In the genomic region with DNA sequence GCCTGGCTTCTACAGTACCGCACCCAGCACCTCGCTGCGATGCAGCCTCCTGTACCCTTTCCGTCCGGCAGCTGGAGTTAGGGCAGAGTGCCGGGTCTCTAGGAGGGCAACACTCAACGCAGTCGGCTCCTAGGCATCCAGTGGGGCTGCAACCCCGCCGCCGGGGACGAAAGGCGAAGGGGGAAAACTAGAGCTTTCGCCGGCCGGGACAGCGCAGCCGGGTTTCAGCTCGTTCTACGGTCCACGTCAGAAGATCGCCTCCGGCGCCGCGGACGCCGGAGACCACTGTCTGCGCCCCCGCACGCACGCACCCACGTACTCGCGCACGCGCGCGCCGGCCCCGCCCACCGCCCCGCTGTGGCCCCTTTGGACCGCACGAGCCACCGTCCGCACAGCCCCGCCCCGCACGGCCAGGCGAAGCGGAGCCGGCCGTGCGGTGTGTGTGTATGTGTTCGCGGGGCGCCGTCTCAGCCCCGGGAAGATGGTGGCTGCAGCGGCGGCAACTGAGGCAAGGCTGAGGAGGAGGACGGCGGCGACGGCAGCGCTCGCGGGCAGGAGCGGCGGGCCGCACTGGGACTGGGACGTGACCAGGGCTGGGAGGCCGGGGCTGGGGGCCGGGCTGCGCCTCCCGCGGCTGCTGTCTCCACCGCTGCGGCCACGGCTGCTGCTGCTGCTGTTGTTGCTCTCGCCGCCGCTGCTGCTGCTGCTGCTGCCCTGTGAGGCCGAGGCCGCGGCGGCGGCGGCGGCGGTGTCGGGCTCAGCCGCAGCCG, we compare ENCODE assay signal across 8 cellular contexts. TPM values are rescaled to one million over a fixed set of nuclear protein-coding genes. Genes with fewer than 3 reads are reported as not detected.
DNase-seq lines count a peak whose midpoint lies in the region; ATAC-seq and TF ChIP-seq lines count a peak whose summit lies in the region.

A gene (plus strand): TSS at position 392 of the 770 bp plus-strand sequence. CDS start 90 bp downstream, at position 482.

- H3K9me3 ChIP-seq in ascending aorta, result no peaks in the 10 kb centered on the region
- H3K9me3 ChIP-seq in right atrium auricular region, result no peaks in the 10 kb centered on the region

- in situ Hi-C loops in GM13977 (cut with MboI; ENCODE audit: low pct_unique_long_range_greater_than_20kb, low sequenced_read_pairs, unreplicated experiment), result no loop called here

- peaks cover 12 to 23% of the 10 kb centered on the region in 2 donors for H3K4me1 ChIP-seq in ascending aorta
- peaks cover 0 to 36% of the 10 kb centered on the region in 2 donors for H3K4me1 ChIP-seq in right atrium auricular region
- peaks cover 5% of the 10 kb centered on the region for H3K4me1 ChIP-seq in urinary bladder (ENCODE audit: insufficient read depth)

- H3K4me3 ChIP-seq in ascending aorta (peak within 1 kb of the TSS; percentile 93 to 99), right atrium auricular region (peak within 1 kb of the TSS; percentile 95 to 99), urinary bladder (ENCODE audit: low read depth, low read length) (peak within 1 kb of the TSS; percentile 89)

- H3K4me3 Mint-ChIP-seq in T-helper 2 cell treated with Interferon-gamma antibody and Interleukin-4, amounts not matched to agents 5 μg/mL and 100 μg/mL, for 36 hours, result peak within 1 kb of the TSS; percentile 90

- DNase-seq in GM13977 (ENCODE audit: low spot score), result peak; percentile 98
- peak; percentile 91 for DNase-seq in NCI-H146 (lab: John Stamatoyannopoulos, UW)
- peak; percentile 93 for DNase-seq in T-helper 2 cell treated with Interferon-gamma antibody and Interleukin-4, amounts not matched to agents 5 μg/mL and 100 μg/mL, for 36 hours (ENCODE audit: low spot score)
- DNase-seq in ascending aorta (ENCODE audit: low spot score in 2 of 2), result peak; percentile 55 to 94
- DNase-seq in right atrium auricular region (ENCODE audit: low spot score), result peak; percentile 84
- peak; percentile 69 for DNase-seq in pulmonary artery endothelial cell (ENCODE audit: low read depth, low spot score)

- peaks cover 11% of the 10 kb centered on the region for H3K27me3 Mint-ChIP-seq in T-helper 2 cell treated with Interferon-gamma antibody and Interleukin-4, amounts not matched to agents 5 μg/mL and 100 μg/mL, for 36 hours (ENCODE audit: low read depth)

- TF ChIP-seq CTCF in GM13977 (IDR thresholded peaks at IDR 0.05; ENCODE audit: extremely low read depth, insufficient read depth, missing control alignments) (no peak), ascending aorta (IDR thresholded peaks at IDR 0.05) (no peak), right atrium auricular region (IDR thresholded peaks at IDR 0.05) (peak in 1 of 2 donors; percentile 10)

- H3K36me3 Mint-ChIP-seq in T-helper 2 cell treated with Interferon-gamma antibody and Interleukin-4, amounts not matched to agents 5 μg/mL and 100 μg/mL, for 36 hours (ENCODE audit: low read depth), result no peaks in the 10 kb centered on the region

- ATAC-seq in HG02763 (IDR thresholded peaks at IDR 0.05; ENCODE audit: unreplicated experiment), result peak; percentile 79

- H3K36me3 ChIP-seq in ascending aorta, result no peaks in the 10 kb centered on the region
- no peaks in the 10 kb centered on the region for H3K36me3 ChIP-seq in right atrium auricular region
- H3K36me3 ChIP-seq in urinary bladder (ENCODE audit: insufficient read depth), result no peaks in the 10 kb centered on the region

- peaks cover 25% of the 10 kb centered on the region for H3K4me1 Mint-ChIP-seq in T-helper 2 cell treated with Interferon-gamma antibody and Interleukin-4, amounts not matched to agents 5 μg/mL and 100 μg/mL, for 36 hours (ENCODE audit: low read depth)

- H3K27me3 ChIP-seq in ascending aorta (no peaks in the 10 kb centered on the region), right atrium auricular region (no peaks in the 10 kb centered on the region)

- H3K27ac ChIP-seq in ascending aorta (peak within 1 kb of the TSS; percentile 70 to 85), right atrium auricular region (peak within 1 kb of the TSS; percentile 85 to 91), urinary bladder (ENCODE audit: low read depth) (peak within 1 kb of the TSS; percentile 40)

- H3K9me3 Mint-ChIP-seq in T-helper 2 cell treated with Interferon-gamma antibody and Interleukin-4, amounts not matched to agents 5 μg/mL and 100 μg/mL, for 36 hours, result no peaks in the 10 kb centered on the region

- H3K27ac Mint-ChIP-seq in T-helper 2 cell treated with Interferon-gamma antibody and Interleukin-4, amounts not matched to agents 5 μg/mL and 100 μg/mL, for 36 hours, result peak within 1 kb of the TSS; percentile 49

- WGBS in urinary bladder, result under 1% methylated on average over 95 of the region's 95 CpGs

- intact Hi-C loops in ascending aorta (cut with DNase I), result loop anchor here (2.0 to 10.0 kb wide), 3 partner anchors 62 to 299 kb away; a partner anchor contains a TSS

RNA-seq across cellular contexts. Expression of the gene that starts here (rescaled TPM):
- 8.6 TPM for total RNA-seq in ascending aorta
- 10 to 100 TPM; 22.5 to 28.1 TPM for total RNA-seq in right atrium auricular region
- total RNA-seq in pulmonary artery endothelial cell, result 45.3 and 49.4 TPM in 2 replicates
- 37.6 TPM for total RNA-seq in urinary bladder
- polyA plus RNA-seq in urinary bladder, result 15.2 TPM

Comparison
In these comparisons a context has a peak if more than half of its experiments do, and no peak if none do; other contexts are left out.
1. Peak in every context shown above with its lines: DNase-seq, ATAC-seq, H3K4me3 ChIP-seq and H3K27ac ChIP-seq.